Comparison of ENCODE assay signal across 1 cellular context in genomic region chr19:1275976-1276619, GRCh38.
TF ChIP-seq lines count a peak whose summit lies in the region.

No MANE protein-coding gene starts in this region.

TF ChIP-seq in HepG2, 621 proteins besides CTCF, POLR2A, EP300 and RAD21 (continued from another document and continues in another):
- TF ChIP-seq PRDM4 (CRISPR knock-in tag; IDR thresholded peaks at IDR 0.05; ENCODE audit: borderline replicate concordance), result no peak
- peak; percentile 1; the same call in 1 of the 2 replicates for TF ChIP-seq HCFC1 (IDR thresholded peaks at IDR 0.05; ENCODE audit: low read depth, low read length)
- TF ChIP-seq ZNF790 (CRISPR knock-in tag; IDR thresholded peaks at IDR 0.05; ENCODE audit: borderline replicate concordance), result no peak
- no peak for TF ChIP-seq ZNF678 (CRISPR knock-in tag; IDR thresholded peaks at IDR 0.05)
- TF ChIP-seq ZFP62 (CRISPR knock-in tag; IDR thresholded peaks at IDR 0.05), result no peak
- no peak for TF ChIP-seq ZBTB43 (CRISPR knock-in tag; conservative IDR thresholded peaks at IDR 0.05)
- no peak; the same call in 1 of the 2 replicates for TF ChIP-seq ZNF275 (CRISPR knock-in tag; IDR thresholded peaks at IDR 0.05; ENCODE audit: borderline replicate concordance)
- TF ChIP-seq MTA3 (CRISPR knock-in tag; IDR thresholded peaks at IDR 0.05), result no peak
- no peak for TF ChIP-seq FOXC1 (CRISPR knock-in tag; IDR thresholded peaks at IDR 0.05; ENCODE audit: borderline replicate concordance)
- no peak for TF ChIP-seq KDM3A (CRISPR knock-in tag; IDR thresholded peaks at IDR 0.05; ENCODE audit: low read depth)
- peak; percentile 44; the same call in 1 of the 2 replicates for TF ChIP-seq MXD1 (CRISPR knock-in tag; IDR thresholded peaks at IDR 0.05)
- no peak for TF ChIP-seq ZNF891 (CRISPR knock-in tag; IDR thresholded peaks at IDR 0.05)
- TF ChIP-seq ZNF350 (CRISPR knock-in tag; IDR thresholded peaks at IDR 0.05; ENCODE audit: borderline replicate concordance, low read depth), result no peak
- no peak for TF ChIP-seq ESRRA (CRISPR knock-in tag; IDR thresholded peaks at IDR 0.05; ENCODE audit: low read depth)
- TF ChIP-seq ZHX2 (IDR thresholded peaks at IDR 0.05; ENCODE audit: low read depth), result no peak
- no peak for TF ChIP-seq ZHX2 (CRISPR knock-in tag; IDR thresholded peaks at IDR 0.05; ENCODE audit: borderline replicate concordance)
- no peak; the same call in 1 of the 2 replicates for TF ChIP-seq HIVEP1 (CRISPR knock-in tag; IDR thresholded peaks at IDR 0.05)
- no peak for TF ChIP-seq LCORL (IDR thresholded peaks at IDR 0.05)
- no peak for TF ChIP-seq LCORL (CRISPR knock-in tag; IDR thresholded peaks at IDR 0.05)
- peak; percentile 89 for TF ChIP-seq HNRNPK (IDR thresholded peaks at IDR 0.05; ENCODE audit: low read depth, low read length, poor library complexity, severe bottlenecking)
- 0 out of 2 replicates have a peak, but pooled peaks have one; percentile 21 for TF ChIP-seq PITX1 (CRISPR knock-in tag; IDR thresholded peaks at IDR 0.05)
- no peak for TF ChIP-seq THAP8 (CRISPR knock-in tag; IDR thresholded peaks at IDR 0.05; ENCODE audit: borderline replicate concordance)
- no peak for TF ChIP-seq GFI1 (CRISPR knock-in tag; IDR thresholded peaks at IDR 0.05; ENCODE audit: borderline replicate concordance)
- TF ChIP-seq ZBTB38 (CRISPR knock-in tag; IDR thresholded peaks at IDR 0.05), result no peak
- peak; percentile 81 for TF ChIP-seq HDAC1 (CRISPR knock-in tag; IDR thresholded peaks at IDR 0.05)
- peak; percentile 27 for TF ChIP-seq SRSF1 (optimal IDR thresholded peaks at IDR 0.05; ENCODE audit: low read depth, low read length)
- TF ChIP-seq SPEN (CRISPR knock-in tag; IDR thresholded peaks at IDR 0.05; ENCODE audit: low read depth), result peak; percentile 2; the same call in 1 of the 2 replicates
- TF ChIP-seq NKX3-1 (CRISPR knock-in tag; IDR thresholded peaks at IDR 0.05), result no peak
- TF ChIP-seq ARHGAP35 (CRISPR knock-in tag; IDR thresholded peaks at IDR 0.05; ENCODE audit: borderline replicate concordance), result 0 out of 2 replicates have a peak, but pooled peaks have one; percentile 54
- peak; percentile 37; the same call in 1 of the 2 replicates for TF ChIP-seq PRMT3 (CRISPR knock-in tag; IDR thresholded peaks at IDR 0.05; ENCODE audit: borderline replicate concordance, low read depth)
- TF ChIP-seq USF2 (IDR thresholded peaks at IDR 0.05; ENCODE audit: low read depth, low read length), result no peak
- peak; percentile 81; the same call in 1 of the 2 replicates for TF ChIP-seq USF2 (CRISPR knock-in tag; IDR thresholded peaks at IDR 0.05; ENCODE audit: borderline replicate concordance)
- no peak for TF ChIP-seq TBX3 (IDR thresholded peaks at IDR 0.05; ENCODE audit: borderline replicate concordance)
- TF ChIP-seq ZNF720 (CRISPR knock-in tag; IDR thresholded peaks at IDR 0.05), result no peak
- TF ChIP-seq ZNF251 (CRISPR knock-in tag; IDR thresholded peaks at IDR 0.05), result no peak
- TF ChIP-seq GPN1 (CRISPR knock-in tag; IDR thresholded peaks at IDR 0.05; ENCODE audit: borderline replicate concordance), result no peak
- TF ChIP-seq RFXAP (CRISPR knock-in tag; IDR thresholded peaks at IDR 0.05; ENCODE audit: borderline replicate concordance), result no peak
- no peak for TF ChIP-seq ZNF567 (CRISPR knock-in tag; IDR thresholded peaks at IDR 0.05; ENCODE audit: borderline replicate concordance)
- TF ChIP-seq BRD4 (CRISPR knock-in tag; IDR thresholded peaks at IDR 0.05), result 0 out of 2 replicates have a peak, but pooled peaks have one; percentile 5
- TF ChIP-seq CENPBD1 (CRISPR knock-in tag; IDR thresholded peaks at IDR 0.05; ENCODE audit: borderline replicate concordance, low read depth), result no peak
- no peak for TF ChIP-seq ZXDC (CRISPR knock-in tag; IDR thresholded peaks at IDR 0.05)
